In the genomic region with DNA sequence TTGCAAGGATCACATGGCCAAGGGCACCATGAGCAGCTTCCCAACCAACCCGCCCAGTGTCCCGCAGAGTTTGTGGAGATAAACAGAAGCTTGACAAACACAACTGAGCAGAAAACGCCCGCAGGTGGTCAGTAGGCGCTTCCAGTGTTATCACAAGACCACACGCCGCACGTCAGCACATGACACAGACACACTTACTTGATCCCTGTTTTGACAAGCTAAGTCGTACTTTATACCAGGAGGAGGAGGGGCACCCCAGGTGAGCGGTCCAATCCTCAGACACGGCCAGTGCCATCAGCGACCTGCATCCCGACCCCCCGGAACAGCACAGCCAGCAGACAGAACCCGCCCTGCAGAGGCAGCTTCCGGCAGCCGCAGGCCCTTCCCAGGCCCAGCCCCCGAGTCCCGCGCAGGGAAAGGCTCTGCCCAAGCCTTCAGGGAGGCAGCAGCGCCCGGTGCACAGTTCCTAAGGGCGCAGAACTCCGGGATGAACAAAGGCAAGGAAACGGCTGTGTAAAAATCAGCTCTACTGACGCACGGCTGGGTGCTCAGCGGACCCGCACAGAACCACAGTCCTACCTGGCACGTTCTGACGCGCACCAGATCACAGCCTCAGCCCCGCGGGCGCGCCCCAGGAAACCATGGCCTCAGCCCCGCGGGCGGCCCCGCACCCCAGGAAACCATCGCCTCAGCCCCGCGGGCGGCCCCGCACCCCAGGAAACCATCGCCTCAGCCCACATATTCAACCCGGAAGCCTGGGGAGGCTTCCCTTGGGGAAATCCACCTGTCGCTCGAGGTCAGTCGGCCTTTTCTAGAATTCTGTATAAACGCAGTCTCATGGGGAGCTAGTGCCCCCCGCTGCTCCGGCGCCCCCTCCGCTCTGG, we compare ENCODE assay signal across 8 cellular contexts. TPM values are rescaled to one million over a fixed set of nuclear protein-coding genes. Genes with fewer than 3 reads are reported as not detected.
A peak's percentile ranks its signal among the peaks of the same experiment; 100 is the strongest.
DNase-seq lines count a peak whose midpoint lies in the region; ATAC-seq and TF ChIP-seq lines count a peak whose summit lies in the region.

No MANE protein-coding gene starts in this region.

- DNase-seq in GM19240 (ENCODE audit: insufficient read length, low spot score) (peak; percentile 62), WTC11 (ENCODE audit: low spot score) (peak; percentile 49), dermis blood vessel endothelial cell (peak; percentile 26), T1000 (lab: John Stamatoyannopoulos, UW) (no peak), NCI-H2171 (lab: John Stamatoyannopoulos, UW) (no peak), dorsolateral prefrontal cortex (no peak), NAMALWA (ENCODE audit: low spot score) (no peak)
- DNase-seq in stimulated activated CD4-positive, alpha-beta T cell treated with anti-CD3 and anti-CD28 coated beads, TNF-alpha, amount 100 ng/mL, for 1 hour (ENCODE audit: low read depth in 3 of 3, low spot score in 1 of 3) = peak; percentile 18 to 43 (median 23)

- H3K9me3 Mint-ChIP-seq in WTC11 = no peaks in the 10 kb centered on the region

- peak; percentile 57 for ATAC-seq in WTC11

- H3K27ac Mint-ChIP-seq in WTC11 = peak overlapping the region; percentile 30; the same call in 1 of the 2 replicates

- POLR2A ChIA-PET in WTC11 (lab: Charles Lee) = interaction anchor here (0.6 kb wide), 1 partner anchor 942 kb away, joined by 3 read pairs; no protein-coding TSS in a partner anchor

- no peaks in the 10 kb centered on the region for H3K27me3 ChIP-seq in dorsolateral prefrontal cortex

- H3K4me3 Mint-ChIP-seq in WTC11 = no peak overlapping the region

- peaks cover 16% of the 10 kb centered on the region for H3K4me1 Mint-ChIP-seq in WTC11

- no peaks in the 10 kb centered on the region for H3K36me3 Mint-ChIP-seq in WTC11

- H3K27me3 Mint-ChIP-seq in WTC11 (ENCODE audit: low read depth) = no peaks in the 10 kb centered on the region

- H3K27ac ChIP-seq in dorsolateral prefrontal cortex = peak overlapping the region in 2 of 59 donors; percentile 6 to 10

- TF ChIP-seq CTCF in WTC11 (IDR thresholded peaks at IDR 0.05) = no peak
- TF ChIP-seq CTCF in dorsolateral prefrontal cortex (IDR thresholded peaks at IDR 0.05 in 54 of 56, conservative IDR thresholded peaks at IDR 0.05 in 2 of 56; ENCODE audit: low read depth in 1 of 56, partially characterized antibody in 56 of 56) = no peak

- H3K4me3 ChIP-seq in dorsolateral prefrontal cortex = peak overlapping the region in 8 of 59 donors; percentile 10 to 37 (median 18)

- CTCF ChIA-PET in WTC11 (lab: Charles Lee) = interaction anchor here (0.5 to 1.2 kb wide), 3 partner anchors 28 to 1577 kb away, joined by 3 to 8 read pairs (median 4); no protein-coding TSS in a partner anchor

- intact Hi-C loops in dorsolateral prefrontal cortex (cut with DNase I) = no loop called here

TF ChIP-seq in WTC11, 78 proteins besides CTCF, POLR2A, EP300 and RAD21:
- TF ChIP-seq, protein P1, sequence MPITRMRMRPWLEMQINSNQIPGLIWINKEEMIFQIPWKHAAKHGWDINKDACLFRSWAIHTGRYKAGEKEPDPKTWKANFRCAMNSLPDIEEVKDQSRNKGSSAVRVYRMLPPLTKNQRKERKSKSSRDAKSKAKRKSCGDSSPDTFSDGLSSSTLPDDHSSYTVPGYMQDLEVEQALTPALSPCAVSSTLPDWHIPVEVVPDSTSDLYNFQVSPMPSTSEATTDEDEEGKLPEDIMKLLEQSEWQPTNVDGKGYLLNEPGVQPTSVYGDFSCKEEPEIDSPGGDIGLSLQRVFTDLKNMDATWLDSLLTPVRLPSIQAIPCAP (CRISPR knock-in tag; IDR thresholded peaks at IDR 0.05) = no peak
- TF ChIP-seq, protein P2, sequence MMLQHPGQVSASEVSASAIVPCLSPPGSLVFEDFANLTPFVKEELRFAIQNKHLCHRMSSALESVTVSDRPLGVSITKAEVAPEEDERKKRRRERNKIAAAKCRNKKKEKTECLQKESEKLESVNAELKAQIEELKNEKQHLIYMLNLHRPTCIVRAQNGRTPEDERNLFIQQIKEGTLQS (CRISPR knock-in tag; conservative IDR thresholded peaks at IDR 0.05) = no peak
- TF ChIP-seq, protein P3, sequence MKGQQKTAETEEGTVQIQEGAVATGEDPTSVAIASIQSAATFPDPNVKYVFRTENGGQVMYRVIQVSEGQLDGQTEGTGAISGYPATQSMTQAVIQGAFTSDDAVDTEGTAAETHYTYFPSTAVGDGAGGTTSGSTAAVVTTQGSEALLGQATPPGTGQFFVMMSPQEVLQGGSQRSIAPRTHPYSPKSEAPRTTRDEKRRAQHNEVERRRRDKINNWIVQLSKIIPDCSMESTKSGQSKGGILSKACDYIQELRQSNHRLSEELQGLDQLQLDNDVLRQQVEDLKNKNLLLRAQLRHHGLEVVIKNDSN (CRISPR knock-in tag; IDR thresholded peaks at IDR 0.05) = no peak

RNA-seq across cellular contexts. Expression of a gene that starts 27.8 kb away (rescaled TPM):
- 48.0 to 50.3 TPM (median 48.9 TPM) in 3 replicates for total RNA-seq in WTC11 (2021)
- 28.2 and 31.9 TPM in 2 replicates for total RNA-seq in dermis blood vessel endothelial cell
- total RNA-seq in dorsolateral prefrontal cortex = 10 to 100 TPM; 13.3 to 34.4 (median 19.8) TPM

RNA-seq across cellular contexts. Expression of a gene that starts 41.7 kb away (rescaled TPM):
- total RNA-seq in WTC11 (2021) (1.9 to 2.4 TPM (median 2.3 TPM) in 3 replicates), dermis blood vessel endothelial cell (0.34 TPM in 1 of 2 replicates, not detected in the other), dorsolateral prefrontal cortex (100 to 1,000 TPM in 4 of 120 experiments, 10 to 100 TPM in 116; 26.8 to 130 (median 56.6) TPM)

RNA-seq across cellular contexts. Expression of a gene that starts 44.3 kb away (rescaled TPM):
- total RNA-seq in WTC11 (2021) (3.4 to 4.0 TPM (median 3.5 TPM) in 3 replicates), dermis blood vessel endothelial cell (1.2 TPM in 1 of 2 replicates, not detected in the other), dorsolateral prefrontal cortex (100 to 1,000 TPM in 114 of 120 experiments, 10 to 100 TPM in 6; 59.2 to 224 (median 146) TPM)

RNA-seq across cellular contexts. Expression of a gene that starts 45.6 kb away (rescaled TPM):
- total RNA-seq in WTC11 (2021) (119 to 144 TPM (median 140 TPM) in 3 replicates), dermis blood vessel endothelial cell (85.9 and 103 TPM in 2 replicates), dorsolateral prefrontal cortex (10 to 100 TPM; 38.3 to 94.6 (median 65.9) TPM)

RNA-seq across cellular contexts. Expression of a gene that starts 48.9 kb away (rescaled TPM):
- total RNA-seq in WTC11 (2021) = 1.8 to 2.7 TPM (median 2.3 TPM) in 3 replicates
- total RNA-seq in dermis blood vessel endothelial cell = 0.19 and 0.68 TPM in 2 replicates
- 100 to 1,000 TPM in 11 of 120 experiments, 10 to 100 TPM in 109; 36.1 to 127 (median 67.0) TPM for total RNA-seq in dorsolateral prefrontal cortex

Comparison
In these comparisons a context has a peak if more than half of its experiments do, and no peak if none do; other contexts are left out.
1. DNase-seq: peak in GM19240 (single experiment), WTC11 (single experiment), dermis blood vessel endothelial cell (single experiment) and stimulated activated CD4-positive, alpha-beta T cell treated with anti-CD3 and anti-CD28 coated beads, TNF-alpha, amount 100 ng/mL, for 1 hour (3 of 3); none in T1000 (single experiment), NCI-H2171 (single experiment), dorsolateral prefrontal cortex (0 of 10) and NAMALWA (single experiment).
2. RNA of a gene that starts 44.3 kb away (total RNA-seq): 59.2 to 224 TPM in dorsolateral prefrontal cortex; 3.4 to 4.0 TPM in WTC11 and 1.2 TPM in dermis blood vessel endothelial cell; every median in the first group is over 10 times any median in the second.